In genomic region chr15:80745888-80746287, GRCh38 we compare ENCODE assay signal across 23 cellular contexts.
"Had no signal": no experiment of that assay in that cellular context is flagged by ENCODE, and none has a peak within 500 bp of the region (broad histone marks: within the 10 kb centered on the region; RNA-seq: fewer than 3 reads in every experiment).

No MANE protein-coding gene starts in this region.

- H3K27ac Mint-ChIP-seq: dendritic cell treated with granulocyte-macrophage colony-stimulating factor and Interleukin-4, amounts not matched to agents 40 ng/mL and 50 ng/mL, for 4 days; natural killer cell; stimulated activated effector memory CD8-positive, alpha-beta T cell treated with anti-CD3 and anti-CD28 coated beads, Interleukin-12 subunit alpha, Interleukin-12 subunit beta, amount 100 ng/mL, for 72 hours; type B pancreatic cell had no signal

- H3K4me1 Mint-ChIP-seq: natural killer cell; stimulated activated effector memory CD8-positive, alpha-beta T cell treated with anti-CD3 and anti-CD28 coated beads, Interleukin-12 subunit alpha, Interleukin-12 subunit beta, amount 100 ng/mL, for 72 hours had no signal

- H3K27ac ChIP-seq: foreskin keratinocyte, pancreas, right lobe of liver, suprapubic skin, thyroid gland had no signal

- H3K4me3 ChIP-seq: mucosa of descending colon, pancreas, prostate gland, right lobe of liver, suprapubic skin, thyroid gland had no signal

- ATAC-seq: effector memory CD8-positive, alpha-beta T cell; foreskin keratinocyte; mucosa of descending colon; natural killer cell; pancreas; right lobe of liver; stimulated activated effector memory CD8-positive, alpha-beta T cell treated with anti-CD3 and anti-CD28 coated beads, Interleukin-12 subunit alpha, Interleukin-12 subunit beta, amount 100 ng/mL, for 72 hours; stimulated activated naive CD8-positive, alpha-beta T cell treated with anti-CD3 and anti-CD28 coated beads, Interleukin-15, Interleukin-2, amounts not matched to agents 100 U/mL and 50 U/mL, for 24 hours had no signal

- H3K9me3 ChIP-seq: mucosa of descending colon, pancreas, prostate gland, right lobe of liver, suprapubic skin, thyroid gland had no signal

- H3K36me3 ChIP-seq: pancreas, prostate gland, right lobe of liver, suprapubic skin, thyroid gland had no signal

- H3K4me3 Mint-ChIP-seq: dendritic cell treated with granulocyte-macrophage colony-stimulating factor and Interleukin-4, amounts not matched to agents 40 ng/mL and 50 ng/mL, for 4 days; effector memory CD8-positive, alpha-beta T cell; natural killer cell; neural crest cell; stimulated activated effector memory CD8-positive, alpha-beta T cell treated with anti-CD3 and anti-CD28 coated beads, Interleukin-12 subunit alpha, Interleukin-12 subunit beta, amount 100 ng/mL, for 72 hours; type B pancreatic cell had no signal

- H3K27me3 ChIP-seq: foreskin keratinocyte, pancreas, right lobe of liver, suprapubic skin, thyroid gland had no signal

- DNase-seq: effector memory CD8-positive, alpha-beta T cell; erythroblast; foreskin keratinocyte; head of caudate nucleus; hypothalamus; kidney glomerular epithelial cell; mammary epithelial cell; mucosa of descending colon; natural killer cell; nucleus accumbens; pancreas; retina; right lobe of liver; stimulated activated CD4-positive, alpha-beta T cell treated with anti-CD3 and anti-CD28 coated beads, Interleukin-4, amount 100 ng/mL, for 1 hour; stimulated activated CD8-positive, alpha-beta memory T cell treated with anti-CD3 and anti-CD28 coated beads, Interleukin-4, amount 100 ng/mL, for 48 hours; stimulated activated naive CD8-positive, alpha-beta T cell treated with anti-CD3 and anti-CD28 coated beads, Interleukin-15, Interleukin-2, amounts not matched to agents 100 U/mL and 50 U/mL, for 24 hours; thyroid gland had no signal

- H3K9me3 Mint-ChIP-seq: effector memory CD8-positive, alpha-beta T cell had no signal

- H3K4me1 ChIP-seq: foreskin keratinocyte, pancreas, right lobe of liver, suprapubic skin had no signal

- H3K27me3 Mint-ChIP-seq: dendritic cell treated with granulocyte-macrophage colony-stimulating factor and Interleukin-4, amounts not matched to agents 40 ng/mL and 50 ng/mL, for 4 days; effector memory CD8-positive, alpha-beta T cell; type B pancreatic cell had no signal

- H3K36me3 Mint-ChIP-seq: natural killer cell had no signal
